ENCODE assay signal across 1 cellular context in the genomic region with DNA sequence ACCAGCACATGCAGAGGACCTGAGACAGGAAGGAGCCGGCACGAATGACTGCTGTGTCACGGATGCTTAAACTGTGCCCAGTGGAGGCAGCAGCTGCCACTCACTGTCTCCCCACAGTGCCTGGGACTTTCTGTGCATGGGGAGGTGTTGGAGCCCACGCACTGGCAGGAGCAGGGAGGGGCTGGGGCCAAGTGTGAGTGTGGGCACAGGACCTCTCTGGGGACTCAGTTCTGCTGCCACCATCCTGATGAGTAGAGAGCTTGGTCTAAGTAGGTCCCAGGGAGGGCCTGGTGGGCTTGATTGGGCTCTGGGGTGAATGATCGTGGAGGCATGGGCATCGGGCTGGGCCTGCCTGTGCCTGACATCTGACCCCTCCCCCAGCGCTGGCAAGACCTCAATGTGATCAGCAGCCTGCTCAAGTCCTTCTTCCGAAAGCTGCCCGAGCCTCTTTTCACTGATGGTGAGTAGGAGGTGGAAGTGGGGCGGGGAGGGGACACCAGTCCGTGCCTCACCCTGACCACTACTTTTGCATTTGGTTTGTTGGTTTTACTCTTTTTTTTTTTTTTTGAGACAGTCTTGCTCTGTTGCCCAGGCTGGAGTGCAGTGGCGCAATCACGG.
TF ChIP-seq lines count a peak whose summit lies in the region.

No MANE protein-coding gene starts in this region.

TF ChIP-seq in GM12878, 131 proteins besides CTCF, POLR2A, EP300 and RAD21 (continued from another document):
- peak; percentile 66; the same call in 1 of the 2 replicates for TF ChIP-seq RUNX3 (IDR thresholded peaks at IDR 0.05; ENCODE audit: low read length)
- 0 out of 2 replicates have a peak, but pooled peaks have one; percentile 16 for TF ChIP-seq TCF12 (IDR thresholded peaks at IDR 0.05; ENCODE audit: low read depth, low read length)
- peak; percentile 36 to 67 for TF ChIP-seq IKZF2 (IDR thresholded peaks at IDR 0.05)
- peak; percentile 74; the same call in 1 of the 2 replicates for TF ChIP-seq ZNF384 (IDR thresholded peaks at IDR 0.05; ENCODE audit: borderline replicate concordance, low read depth, low read length)
- TF ChIP-seq, protein P1, sequence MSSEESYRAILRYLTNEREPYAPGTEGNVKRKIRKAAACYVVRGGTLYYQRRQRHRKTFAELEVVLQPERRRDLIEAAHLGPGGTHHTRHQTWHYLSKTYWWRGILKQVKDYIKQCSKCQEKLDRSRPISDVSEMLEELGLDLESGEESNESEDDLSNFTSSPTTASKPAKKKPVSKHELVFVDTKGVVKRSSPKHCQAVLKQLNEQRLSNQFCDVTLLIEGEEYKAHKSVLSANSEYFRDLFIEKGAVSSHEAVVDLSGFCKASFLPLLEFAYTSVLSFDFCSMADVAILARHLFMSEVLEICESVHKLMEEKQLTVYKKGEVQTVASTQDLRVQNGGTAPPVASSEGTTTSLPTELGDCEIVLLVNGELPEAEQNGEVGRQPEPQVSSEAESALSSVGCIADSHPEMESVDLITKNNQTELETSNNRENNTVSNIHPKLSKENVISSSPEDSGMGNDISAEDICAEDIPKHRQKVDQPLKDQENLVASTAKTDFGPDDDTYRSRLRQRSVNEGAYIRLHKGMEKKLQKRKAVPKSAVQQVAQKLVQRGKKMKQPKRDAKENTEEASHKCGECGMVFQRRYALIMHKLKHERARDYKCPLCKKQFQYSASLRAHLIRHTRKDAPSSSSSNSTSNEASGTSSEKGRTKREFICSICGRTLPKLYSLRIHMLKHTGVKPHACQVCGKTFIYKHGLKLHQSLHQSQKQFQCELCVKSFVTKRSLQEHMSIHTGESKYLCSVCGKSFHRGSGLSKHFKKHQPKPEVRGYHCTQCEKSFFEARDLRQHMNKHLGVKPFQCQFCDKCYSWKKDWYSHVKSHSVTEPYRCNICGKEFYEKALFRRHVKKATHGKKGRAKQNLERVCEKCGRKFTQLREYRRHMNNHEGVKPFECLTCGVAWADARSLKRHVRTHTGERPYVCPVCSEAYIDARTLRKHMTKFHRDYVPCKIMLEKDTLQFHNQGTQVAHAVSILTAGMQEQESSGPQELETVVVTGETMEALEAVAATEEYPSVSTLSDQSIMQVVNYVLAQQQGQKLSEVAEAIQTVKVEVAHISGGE (CRISPR knock-in tag; IDR thresholded peaks at IDR 0.05) = peak; percentile 19; the same call in 1 of the 2 replicates
- TF ChIP-seq PAX5 (IDR thresholded peaks at IDR 0.05; ENCODE audit: borderline replicate concordance, low read depth, low read length) = peak; percentile 83
- TF ChIP-seq EGR1 (IDR thresholded peaks at IDR 0.05; ENCODE audit: borderline replicate concordance in 1 of 2, low read depth in 2 of 2, low read length in 2 of 2) = peak in 1 of 2 experiments; percentile 30; a peak in 1 of 3 replicates
- peak; percentile 95 for TF ChIP-seq POU2F2 (IDR thresholded peaks at IDR 0.05; ENCODE audit: borderline replicate concordance, low read depth, low read length)
- TF ChIP-seq BHLHE40 (IDR thresholded peaks at IDR 0.05; ENCODE audit: borderline replicate concordance in 1 of 2, low read depth in 2 of 2, low read length in 1 of 2) = peak; percentile 46 to 91
- peak; percentile 98 for TF ChIP-seq SMAD5 (IDR thresholded peaks at IDR 0.05; ENCODE audit: low read depth)
- peak; percentile 46; the same call in 1 of the 2 replicates for TF ChIP-seq MTA2 (IDR thresholded peaks at IDR 0.05; ENCODE audit: low read depth)
- TF ChIP-seq TCF3 (IDR thresholded peaks at IDR 0.05; ENCODE audit: borderline replicate concordance, insufficient read depth, low read depth, low read length) = peak; percentile 61; the same call in 1 of the 2 replicates
- TF ChIP-seq SP1 (IDR thresholded peaks at IDR 0.05; ENCODE audit: low read depth, low read length) = peak; percentile 62
- TF ChIP-seq GATAD2B (conservative IDR thresholded peaks at IDR 0.05; ENCODE audit: low read depth) = peak; percentile 60; the same call in 1 of the 2 replicates
- peak; percentile 99 for TF ChIP-seq ZBED1 (IDR thresholded peaks at IDR 0.05; ENCODE audit: borderline replicate concordance)
